ENCODE assay signal across 8 cellular contexts in genomic region chr2:47569658-47570398, GRCh38. TPM values are rescaled to one million over a fixed set of nuclear protein-coding genes. Genes with fewer than 3 reads are reported as not detected.
DNase-seq lines count a peak whose midpoint lies in the region; ATAC-seq, FAIRE-seq and TF ChIP-seq lines count a peak whose summit lies in the region.

No MANE protein-coding gene starts in this region.

- no peak for TF ChIP-seq POLR2A in HepG2 (IDR thresholded peaks at IDR 0.05; ENCODE audit: insufficient read depth in 1 of 2, low read depth in 2 of 2, low read length in 2 of 2)
- no peak for TF ChIP-seq POLR2A in right lobe of liver (IDR thresholded peaks at IDR 0.05)
- TF ChIP-seq POLR2A in spleen (IDR thresholded peaks at IDR 0.05), result no peak

- no TSS peak for BruUV-seq in HepG2 (replicated peaks; lab: Mats Ljungman, UMichigan)

- H3F3A ChIP-seq in SK-N-SH (replicated peaks; ENCODE audit: insufficient read depth), result no peaks in the 10 kb centered on the region

- H3K27ac ChIP-seq in HepG2 (ENCODE audit: extremely low read length, insufficient read depth, low read length), result no peak overlapping the region
- no peak overlapping the region for H3K27ac ChIP-seq in right lobe of liver
- no peak overlapping the region for H3K27ac ChIP-seq in SK-N-SH (ENCODE audit: low read depth in 2 of 2, low read length in 1 of 2)
- H3K27ac ChIP-seq in spleen, result no peak overlapping the region

- FAIRE-seq in HepG2 (lab: Jason Lieb, UNC) (no peak), frontal cortex (lab: Jason Lieb, UNC) (no peak)

- peak overlapping the region in 1 of 3 experiments; percentile 32; a peak in 1 of 6 replicates for H3K4me3 ChIP-seq in HepG2 (replicated peaks in 1 of 3; ENCODE audit: insufficient read depth in 1 of 3, low read depth in 2 of 3, low read length in 3 of 3)
- H3K4me3 ChIP-seq in right lobe of liver, result no peak overlapping the region
- H3K4me3 ChIP-seq in SK-N-SH (ENCODE audit: low read depth in 2 of 2, low read length in 1 of 2), result peak overlapping the region in 1 of 2 experiments; percentile 30; a peak in 3 of 4 replicates
- peak overlapping the region in 6 of 8 donors; percentile 11 to 65 (median 28) for H3K4me3 ChIP-seq in spleen

- TF ChIP-seq CTCF in HepG2 (CRISPR knock-in tag; IDR thresholded peaks at IDR 0.05), result no peak
- TF ChIP-seq CTCF in right lobe of liver (IDR thresholded peaks at IDR 0.05), result no peak
- TF ChIP-seq CTCF in SK-N-SH (IDR thresholded peaks at IDR 0.05), result no peak
- no peak for TF ChIP-seq CTCF in spleen (IDR thresholded peaks at IDR 0.05 in 8 of 11, conservative IDR thresholded peaks at IDR 0.05 in 3 of 11)

- intact Hi-C loops in HepG2 (cut with micrococcal nuclease; ENCODE audit: unreplicated experiment) (no loop called here), right lobe of liver (cut with DNase I) (no loop called here), spleen (cut with DNase I; ENCODE audit: low total_unique reads) (no loop called here)

- H3K4me1 ChIP-seq in HepG2 (ENCODE audit: insufficient read depth, low read length), result 0 out of 2 replicates have a peak, but pooled peaks cover 8% of the 10 kb centered on the region
- H3K4me1 ChIP-seq in right lobe of liver, result peaks cover 0 to 18% (median 0%) of the 10 kb centered on the region in 4 donors
- peaks cover 0 to 12% of the 10 kb centered on the region in 2 experiments; a peak in 1 of 4 replicates for H3K4me1 ChIP-seq in SK-N-SH (ENCODE audit: control insufficient read depth in 1 of 2, insufficient read depth in 2 of 2, low read depth in 1 of 2, low read length in 1 of 2)
- H3K4me1 ChIP-seq in spleen, result peaks cover 11 to 30% (median 26%) of the 10 kb centered on the region in 6 donors

- no peaks in the 10 kb centered on the region for H3K9me3 ChIP-seq in HepG2 (ENCODE audit: low read length)
- H3K9me3 ChIP-seq in right lobe of liver, result no peaks in the 10 kb centered on the region
- no peaks in the 10 kb centered on the region for H3K9me3 ChIP-seq in SK-N-SH
- no peaks in the 10 kb centered on the region for H3K9me3 ChIP-seq in spleen

- H3K9ac ChIP-seq in HepG2 (ENCODE audit: insufficient read depth, low read depth, low read length) (no peak overlapping the region), SK-N-SH (no peak overlapping the region)

- H3K9me2 ChIP-seq in SK-N-SH, result no peaks in the 10 kb centered on the region

- H4K20me1 ChIP-seq in HepG2 (ENCODE audit: insufficient read depth, low read length) (peaks cover 18% of the 10 kb centered on the region; the same call in 1 of the 2 replicates), SK-N-SH (ENCODE audit: insufficient read depth) (no peaks in the 10 kb centered on the region)

- DNase-seq in HepG2 (ENCODE audit: low spot score), result no peak
- DNase-seq in right lobe of liver, result no peak
- peak; percentile 82 for DNase-seq in SK-N-SH
- DNase-seq in frontal cortex (ENCODE audit: low spot score in 2 of 2), result peak; percentile 47 to 60
- DNase-seq in spleen, result no peak
- DNase-seq in stimulated activated naive CD4-positive, alpha-beta T cell treated with Interleukin-2 at 50 U/mL for 16 hours (lab: John Stamatoyannopoulos, UW), result no peak
- no peak for DNase-seq in activated gamma-delta T cell (lab: John Stamatoyannopoulos, UW)

- H2AFZ ChIP-seq in HepG2 (ENCODE audit: low read length) (no peak overlapping the region), SK-N-SH (ENCODE audit: low read depth) (no peak overlapping the region)

- TF ChIP-seq EP300 in HepG2 (IDR thresholded peaks at IDR 0.05; ENCODE audit: low read depth in 2 of 2, low read length in 2 of 2) (no peak), HepG2 (CRISPR knock-in tag; IDR thresholded peaks at IDR 0.05; ENCODE audit: borderline replicate concordance) (no peak), SK-N-SH (IDR thresholded peaks at IDR 0.05; ENCODE audit: borderline replicate concordance in 1 of 2, low read depth in 1 of 2, low read length in 1 of 2) (no peak)

- peaks cover 13 to 53% of the 10 kb centered on the region in 2 experiments for H3K27me3 ChIP-seq in HepG2 (ENCODE audit: control insufficient read depth in 1 of 2, insufficient read depth in 2 of 2, low read length in 2 of 2)
- peaks cover 0 to 24% of the 10 kb centered on the region in 2 donors for H3K27me3 ChIP-seq in right lobe of liver
- H3K27me3 ChIP-seq in SK-N-SH (ENCODE audit: insufficient read depth), result peaks cover 73% of the 10 kb centered on the region
- peaks cover 0 to 74% (median 60%) of the 10 kb centered on the region in 7 donors for H3K27me3 ChIP-seq in spleen (replicated peaks in 1 of 7)

- ATAC-seq in HepG2, result peak; percentile 2; the same call in 1 of the 3 replicates
- ATAC-seq in right lobe of liver, result no peak
- ATAC-seq in GM21528 (IDR thresholded peaks at IDR 0.05; ENCODE audit: low FRiP score, unreplicated experiment), result no peak

- no peaks in the 10 kb centered on the region for H3K79me2 ChIP-seq in HepG2 (ENCODE audit: insufficient read depth, low read length)
- no peaks in the 10 kb centered on the region for H3K79me2 ChIP-seq in SK-N-SH (ENCODE audit: insufficient read depth)

- in situ Hi-C loops in HepG2 (cut with HindIII; ENCODE audit: extremely low pct_ligation_motif_present, low pct_unique_long_range_greater_than_20kb), result no loop called here

- POLR2A ChIA-PET in HepG2 (lab: Yijun Ruan, JAX) (no interaction called here), SK-N-SH (lab: Yijun Ruan, JAX) (no interaction called here)

- TF ChIP-seq RAD21 in HepG2 (CRISPR knock-in tag; IDR thresholded peaks at IDR 0.05) (no peak), SK-N-SH (IDR thresholded peaks at IDR 0.05; ENCODE audit: low read length) (no peak)

- CTCF ChIA-PET in HepG2 (lab: Yijun Ruan, JAX; ENCODE audit: low intra/inter-chr PET ratio, low total read pairs) (no interaction called here), SK-N-SH (lab: Yijun Ruan, JAX) (interaction anchor here (0.6 to 1.5 kb wide), 3 partner anchors 24 to 194 kb away, joined by 3 to 5 read pairs (median 3); no protein-coding TSS in a partner anchor)

- H3K36me3 ChIP-seq in HepG2 (replicated peaks in 1 of 2; ENCODE audit: control insufficient read depth in 1 of 2, insufficient read depth in 2 of 2, low read length in 2 of 2) (no peaks in the 10 kb centered on the region), right lobe of liver (no peaks in the 10 kb centered on the region), SK-N-SH (replicated peaks in 1 of 2; ENCODE audit: control insufficient read depth in 1 of 2, insufficient read depth in 2 of 2, low read length in 1 of 2) (no peaks in the 10 kb centered on the region), spleen (no peaks in the 10 kb centered on the region)

- WGBS in HepG2 (ENCODE audit: low lambda C conversion rate), result 16% methylated on average over 33 of the region's 93 CpGs
- WGBS in right lobe of liver (ENCODE audit: insufficient coverage, low coverage, low lambda C conversion rate, missing lambda C conversion rate), result 4% methylated on average over 15 of the region's 93 CpGs
- WGBS in SK-N-SH (ENCODE audit: low lambda C conversion rate), result 6% methylated on average over 25 of the region's 93 CpGs
- WGBS in spleen, 5 donors, result 1 to 3% (median 2%) methylated on average over 57 to 93 of the region's 93 CpGs

- no peak overlapping the region for H3K4me2 ChIP-seq in HepG2 (ENCODE audit: low read depth, low read length)
- peak overlapping the region; percentile 62; the same call in 1 of the 2 replicates for H3K4me2 ChIP-seq in SK-N-SH

TF ChIP-seq in HepG2, 621 proteins besides CTCF, POLR2A, EP300 and RAD21 (continues in another document):
- TF ChIP-seq ARID2 (CRISPR knock-in tag; IDR thresholded peaks at IDR 0.05; ENCODE audit: borderline replicate concordance) (no peak), MEF2D (CRISPR knock-in tag; IDR thresholded peaks at IDR 0.05) (no peak), KDM5A (IDR thresholded peaks at IDR 0.05; ENCODE audit: borderline replicate concordance, low read length) (no peak), MAFF (IDR thresholded peaks at IDR 0.05; ENCODE audit: low read depth, low read length) (no peak)

TF ChIP-seq in SK-N-SH, 30 proteins besides CTCF, POLR2A, EP300 and RAD21 (continues in another document):
- TF ChIP-seq GABPA (IDR thresholded peaks at IDR 0.05; ENCODE audit: low read depth) (no peak), FOXM1 (IDR thresholded peaks at IDR 0.05; ENCODE audit: low read depth) (no peak)

RNA-seq across cellular contexts. Expression of gene KCNK12, which starts 1.0 kb away (rescaled TPM):
- total RNA-seq in HepG2 (2016; rRNA removed; fragmentation: Illumina TruSeq; extraction: Trizol), result not detected in 2 replicates
- not detected in 2 replicates for total RNA-seq in HepG2 (2016; cell fraction: cytosol; rRNA removed; fragmentation: Illumina TruSeq; extraction: Trizol; ENCODE audit: low read depth)
- not detected in 2 replicates for total RNA-seq in HepG2 (2016; cell fraction: insoluble cytoplasmic fraction; rRNA removed; fragmentation: Illumina TruSeq; extraction: Trizol)
- not detected in 2 replicates for total RNA-seq in HepG2 (2016; cell fraction: membrane; rRNA removed; fragmentation: Illumina TruSeq; extraction: Trizol)
- not detected in 2 replicates for total RNA-seq in HepG2 (2016; cell fraction: nucleus; rRNA removed; fragmentation: Illumina TruSeq; extraction: Trizol)
- not detected in 2 replicates for polyA plus RNA-seq in HepG2 (2011; rRNA removed)
- polyA plus RNA-seq in HepG2 (2011; cell fraction: cytosol; rRNA removed), result not detected in 2 replicates
- polyA plus RNA-seq in HepG2 (2011; cell fraction: nucleus; rRNA removed), result not detected in 2 replicates
- polyA plus RNA-seq in HepG2 (2012), result 0.08 and 0.21 TPM in 2 replicates
- polyA plus RNA-seq in HepG2 (2016; cell fraction: cytosol; fragmentation: Illumina TruSeq; extraction: Trizol; ENCODE audit: low read depth), result not detected in 2 replicates
- not detected in 2 replicates for polyA plus RNA-seq in HepG2 (2016; cell fraction: insoluble cytoplasmic fraction; fragmentation: Illumina TruSeq; extraction: Trizol; ENCODE audit: low read depth)
- polyA plus RNA-seq in HepG2 (2016; cell fraction: membrane; fragmentation: Illumina TruSeq; extraction: Trizol; ENCODE audit: low read depth), result not detected in 2 replicates
- polyA plus RNA-seq in HepG2 (2016; cell fraction: nucleus; fragmentation: Illumina TruSeq; extraction: Trizol; ENCODE audit: insufficient read depth, low read depth), result not detected in 2 replicates
- not detected in 2 replicates for polyA minus RNA-seq in HepG2 (2011; rRNA and poly(A)+ RNA removed; ENCODE audit: low replicate concordance)
- not detected in 2 replicates for polyA minus RNA-seq in HepG2 (2011; cell fraction: cytosol; rRNA and poly(A)+ RNA removed)
- not detected in 2 replicates for polyA minus RNA-seq in HepG2 (2011; cell fraction: nucleus; rRNA and poly(A)+ RNA removed)
- total RNA-seq in right lobe of liver, result not detected
- polyA plus RNA-seq in SK-N-SH (2012; rRNA removed), result 0.02 TPM in 1 of 2 replicates, not detected in the other
- 0.01 TPM in 1 of 2 replicates, not detected in the other for polyA plus RNA-seq in SK-N-SH (2012; cell fraction: cytosol; rRNA removed)
- polyA plus RNA-seq in SK-N-SH (2012; cell fraction: nucleus; rRNA removed), result 0.01 TPM in 1 of 2 replicates, not detected in the other
- 1.6 TPM for total RNA-seq in frontal cortex
- under 1 TPM in 6 of 7 donors, not detected in 1; 0.06 to 0.09 (median 0.08) TPM for total RNA-seq in spleen
- polyA plus RNA-seq in spleen, result under 1 TPM; 0.03 to 0.27 (median 0.09) TPM

Comparison
In these comparisons a context has a peak if more than half of its experiments do, and no peak if none do; other contexts are left out.
1. DNase-seq: peak in SK-N-SH (single experiment) and frontal cortex (2 of 2); none in HepG2 (single experiment), right lobe of liver (0 of 3), spleen (single experiment), stimulated activated naive CD4-positive, alpha-beta T cell treated with Interleukin-2 at 50 U/mL for 16 hours (single experiment) and activated gamma-delta T cell (single experiment).
2. H3K4me3 ChIP-seq: peak in spleen (6 of 8); none in right lobe of liver (0 of 3).